ENCODE assay signal across 8 cellular contexts in genomic region chrX:386768-387575, GRCh38. TPM values are rescaled to one million over a fixed set of nuclear protein-coding genes. Genes with fewer than 3 reads are reported as not detected.
DNase-seq lines count a peak whose midpoint lies in the region; ATAC-seq and TF ChIP-seq lines count a peak whose summit lies in the region.

Gene PPP2R3B (minus strand): TSS chrX:386907. CDS start chrX:386691, 216 bp downstream.

- peak within 1 kb of the TSS; percentile 67 to 94 (median 77) for H3K4me3 ChIP-seq in mammary epithelial cell (replicated peaks in 1 of 3; ENCODE audit: insufficient read depth in 1 of 3, low read depth in 2 of 3, low read length in 3 of 3)

- H3K27ac Mint-ChIP-seq in T-helper 1 cell treated with Interleukin-12 subunit alpha and Interleukin-12 subunit beta and Interleukin-4 antibody, amounts not matched to agents 30 μg/mL and 1 μg/mL, for 36 hours: peak within 1 kb of the TSS; percentile 98

- H3K4me2 ChIP-seq in mammary epithelial cell (ENCODE audit: insufficient read depth, low read depth, low read length): peak within 1 kb of the TSS; percentile 90

- H3K79me2 ChIP-seq in mammary epithelial cell (ENCODE audit: insufficient read depth, low read length): peaks cover 11% of the 10 kb centered on the region

- H3K4me1 ChIP-seq in mammary epithelial cell (ENCODE audit: insufficient read depth, low read length): no peaks in the 10 kb centered on the region

- H2AFZ ChIP-seq in mammary epithelial cell (ENCODE audit: low read depth, low read length): peak within 1 kb of the TSS; percentile 94

- H3K9ac ChIP-seq in mammary epithelial cell (ENCODE audit: insufficient read depth, low read length): peak within 1 kb of the TSS; percentile 97

- H4K20me1 ChIP-seq in mammary epithelial cell (ENCODE audit: insufficient read depth, low read length): no peaks in the 10 kb centered on the region

- intact Hi-C loops in mammary epithelial cell (cut with micrococcal nuclease): loop anchor here (2.0 kb wide), 1 partner anchor 64 kb away; no protein-coding TSS in a partner anchor

- peak within 1 kb of the TSS; percentile 93 for H3K27ac ChIP-seq in mammary epithelial cell (ENCODE audit: insufficient read depth, low read depth, low read length)

- dilution Hi-C loops in mammary epithelial cell (cut with HindIII; ENCODE audit: low sequenced_read_pairs): no loop called here

- no peaks in the 10 kb centered on the region for H3K9me3 ChIP-seq in mammary epithelial cell (replicated peaks; ENCODE audit: insufficient read depth, low read length)

- under 1% methylated on average over 48 of the region's 102 CpGs for whole genome bisulfite sequencing in mammary epithelial cell (ENCODE audit: low coverage, missing lambda C conversion rate)

- H3K27me3 Mint-ChIP-seq in T-helper 1 cell treated with Interleukin-12 subunit alpha and Interleukin-12 subunit beta and Interleukin-4 antibody, amounts not matched to agents 30 μg/mL and 1 μg/mL, for 36 hours (ENCODE audit: low read depth): peaks cover 4% of the 10 kb centered on the region

- BruUV-seq in mammary epithelial cell (replicated peaks; lab: Mats Ljungman, UMichigan): TSS peak; percentile 57

- TF ChIP-seq CTCF in mammary epithelial cell (conservative IDR thresholded peaks at IDR 0.05 in 1 of 2, IDR thresholded peaks at IDR 0.05 in 1 of 2; ENCODE audit: extremely low read depth in 1 of 2, insufficient read depth in 1 of 2, low read depth in 1 of 2, low read length in 2 of 2): no peak

- no peaks in the 10 kb centered on the region for H3K27me3 ChIP-seq in mammary epithelial cell (ENCODE audit: insufficient read depth, low read length)

- H3K4me3 Mint-ChIP-seq in T-helper 1 cell treated with Interleukin-12 subunit alpha and Interleukin-12 subunit beta and Interleukin-4 antibody, amounts not matched to agents 30 μg/mL and 1 μg/mL, for 36 hours: peak within 1 kb of the TSS; percentile 92

- no peaks in the 10 kb centered on the region for H3K36me3 ChIP-seq in mammary epithelial cell (ENCODE audit: insufficient read depth, low read length)

- ATAC-seq in GM18867 (IDR thresholded peaks at IDR 0.05; ENCODE audit: unreplicated experiment): peak; percentile 95
- ATAC-seq in HG03095 (IDR thresholded peaks at IDR 0.05; ENCODE audit: unreplicated experiment): peak; percentile 94

- CTCF ChIA-PET in mammary epithelial cell (lab: Charles Lee; ENCODE audit: low non-redundant PET): no interaction called here

- peaks cover 3% of the 10 kb centered on the region for H3K36me3 Mint-ChIP-seq in T-helper 1 cell treated with Interleukin-12 subunit alpha and Interleukin-12 subunit beta and Interleukin-4 antibody, amounts not matched to agents 30 μg/mL and 1 μg/mL, for 36 hours (ENCODE audit: low read depth)

- H3K9me3 Mint-ChIP-seq in T-helper 1 cell treated with Interleukin-12 subunit alpha and Interleukin-12 subunit beta and Interleukin-4 antibody, amounts not matched to agents 30 μg/mL and 1 μg/mL, for 36 hours: no peaks in the 10 kb centered on the region

- peaks cover 6% of the 10 kb centered on the region for H3K4me1 Mint-ChIP-seq in T-helper 1 cell treated with Interleukin-12 subunit alpha and Interleukin-12 subunit beta and Interleukin-4 antibody, amounts not matched to agents 30 μg/mL and 1 μg/mL, for 36 hours (ENCODE audit: low read depth)

- peak; percentile 96 for DNase-seq in mammary epithelial cell
- peak; percentile 96 for DNase-seq in inferior parietal cortex (ENCODE audit: extremely low spot score)
- DNase-seq in stimulated activated CD4-positive, alpha-beta T cell treated with anti-CD3 and anti-CD28 coated beads, Interleukin-15, amount 100 ng/mL, for 1 hour (ENCODE audit: low read depth in 1 of 2, low spot score in 1 of 2): peak; percentile 97 to 98
- no peak for DNase-seq in UCSD-AML1 (lab: John Stamatoyannopoulos, UW; ENCODE audit: unreplicated experiment)
- DNase-seq in NCI-H1436 treated with DMSO at 0.1 percent for 48 hours (lab: John Stamatoyannopoulos, UW): no peak

- in situ Hi-C loops in mammary epithelial cell (cut with MboI; ENCODE audit: low sequenced_read_pairs in 2 of 2): no loop called here

RNA-seq across cellular contexts. Expression of gene PPP2R3B, which starts in this region (rescaled TPM):
- total RNA-seq in mammary epithelial cell: 10 to 100 TPM in 1 of 2 donors, 1 to 10 TPM in 1; 9.2 to 26.8 TPM
- polyA plus RNA-seq in mammary epithelial cell: 13.5 TPM
- 12.4 TPM for polyA minus RNA-seq in mammary epithelial cell

Comparison
In these comparisons a context has a peak if more than half of its experiments do, and no peak if none do; other contexts are left out.
1. DNase-seq: peak in mammary epithelial cell (single experiment), inferior parietal cortex (single experiment) and stimulated activated CD4-positive, alpha-beta T cell treated with anti-CD3 and anti-CD28 coated beads, Interleukin-15, amount 100 ng/mL, for 1 hour (2 of 2); none in UCSD-AML1 (single experiment) and NCI-H1436 treated with DMSO at 0.1 percent for 48 hours (single experiment).